ENCODE assay signal across 19 cellular contexts in genomic region chr6:151029976-151030375, GRCh38.
"Had no signal": no experiment of that assay in that cellular context is flagged by ENCODE, and none has a peak within 500 bp of the region (broad histone marks: within the 10 kb centered on the region; RNA-seq: fewer than 3 reads in every experiment).

No MANE protein-coding gene starts in this region.

- H3K27ac Mint-ChIP-seq: activated naive CD8-positive, alpha-beta T cell; effector memory CD8-positive, alpha-beta T cell; stimulated activated naive CD8-positive, alpha-beta T cell treated with anti-CD3 and anti-CD28 coated beads, Interleukin-15, Interleukin-2, amounts not matched to agents 100 ng/mL and 50 ng/mL, for 24 hours had no signal

- DNase-seq: activated CD4-positive, alpha-beta T cell treated with anti-CD3 and anti-CD28 coated beads for 1 hour; activated CD4-positive, alpha-beta T cell treated with anti-CD3 and anti-CD28 coated beads, Interleukin-2, amount 50 U/mL, for 48 hours; amniotic stem cell; effector memory CD8-positive, alpha-beta T cell; foreskin keratinocyte; glutamatergic neuron; hippocampal formation; mammary epithelial cell; stimulated activated CD4-positive, alpha-beta T cell treated with anti-CD3 and anti-CD28 coated beads, Interleukin-15, amount 100 ng/mL, for 24 hours; stimulated activated CD4-positive, alpha-beta T cell treated with anti-CD3 and anti-CD28 coated beads, Interleukin-2, amount 100 ng/mL, for 48 hours had no signal

- H3K9me3 Mint-ChIP-seq: effector memory CD8-positive, alpha-beta T cell had no signal

- H3K27me3 Mint-ChIP-seq: activated naive CD8-positive, alpha-beta T cell; effector memory CD8-positive, alpha-beta T cell; stimulated activated naive CD8-positive, alpha-beta T cell treated with anti-CD3 and anti-CD28 coated beads, Interleukin-15, Interleukin-2, amounts not matched to agents 100 ng/mL and 50 ng/mL, for 24 hours had no signal

- ATAC-seq: effector memory CD8-positive, alpha-beta T cell; foreskin keratinocyte; left lobe of liver had no signal

- H3K27me3 ChIP-seq: cardiac muscle cell, foreskin keratinocyte, right atrium auricular region, tibial nerve had no signal

- H3K4me3 ChIP-seq: cardiac muscle cell, prostate gland, right atrium auricular region, tibial nerve had no signal

- H3K4me3 Mint-ChIP-seq: activated naive CD8-positive, alpha-beta T cell; effector memory CD8-positive, alpha-beta T cell; stimulated activated naive CD8-positive, alpha-beta T cell treated with anti-CD3 and anti-CD28 coated beads, Interleukin-15, Interleukin-2, amounts not matched to agents 100 ng/mL and 50 ng/mL, for 24 hours had no signal

- H3K36me3 ChIP-seq: cardiac muscle cell, prostate gland, right atrium auricular region had no signal

- H3K9me3 ChIP-seq: prostate gland, right atrium auricular region, tibial nerve had no signal

- FAIRE-seq: keratinocyte had no signal

- H3K4me1 ChIP-seq: foreskin keratinocyte, prostate gland, right atrium auricular region, tibial nerve had no signal

- H3K27ac ChIP-seq: cardiac muscle cell, foreskin keratinocyte, prostate gland, right atrium auricular region, tibial nerve, VCaP had no signal
